In genomic region chr11:15208570-15209222, GRCh38 we compare ENCODE assay signal across 8 cellular contexts.
DNase-seq lines count a peak whose midpoint lies in the region; ATAC-seq and TF ChIP-seq lines count a peak whose summit lies in the region.

No MANE protein-coding gene starts in this region.

- DNase-seq in Calu3 (peak; percentile 86), NT2/D1 (ENCODE audit: low read depth, low spot score) (peak; percentile 48), epidermal melanocyte (ENCODE audit: insufficient read length, low spot score) (peak; percentile 81), myocyte (ENCODE audit: low read depth) (peak; percentile 70)
- DNase-seq in activated CD8-positive, alpha-beta memory T cell treated with anti-CD3 and anti-CD28 coated beads, Interleukin-2, amount 50 U/mL, for 4 hours: peak; percentile 74
- peak; percentile 45 for DNase-seq in stimulated activated CD8-positive, alpha-beta memory T cell treated with anti-CD3 and anti-CD28 coated beads, Interleukin-7, amount 100 ng/mL, for 4 hours (ENCODE audit: low read depth in 2 of 2)

- BruUV-seq in Calu3 (replicated peaks; lab: Mats Ljungman, UMichigan): no TSS peak

- H3K36me3 Mint-ChIP-seq in Calu3 (ENCODE audit: insufficient read depth, unreplicated experiment): no peaks in the 10 kb centered on the region

- H3K27me3 ChIP-seq in NT2/D1 (ENCODE audit: insufficient read depth, insufficient read length): no peaks in the 10 kb centered on the region

- H3K9me3 ChIP-seq in NT2/D1 (ENCODE audit: insufficient read depth, low read length): no peaks in the 10 kb centered on the region

- peaks cover 1% of the 10 kb centered on the region for H3K4me1 Mint-ChIP-seq in Calu3 (ENCODE audit: low read depth, unreplicated experiment)

- peak; percentile 96 for ATAC-seq in GM19452 (IDR thresholded peaks at IDR 0.05; ENCODE audit: unreplicated experiment)
- ATAC-seq in HG03457 (IDR thresholded peaks at IDR 0.05; ENCODE audit: unreplicated experiment): peak; percentile 92

- H3K9me3 Mint-ChIP-seq in Calu3 (ENCODE audit: low read depth, unreplicated experiment): no peaks in the 10 kb centered on the region

- TF ChIP-seq CTCF in Calu3 (IDR thresholded peaks at IDR 0.05; ENCODE audit: unreplicated experiment): peak; percentile 92

- no peaks in the 10 kb centered on the region for H3K4me1 ChIP-seq in NT2/D1 (ENCODE audit: insufficient read depth, insufficient read length)

- intact Hi-C loops in Calu3 (cut with micrococcal nuclease; ENCODE audit: unreplicated experiment): loop anchor here (1.0 to 5.0 kb wide), 3 partner anchors 107 to 416 kb away; no protein-coding TSS in a partner anchor

- peaks cover 47% of the 10 kb centered on the region for H3K27me3 Mint-ChIP-seq in Calu3 (ENCODE audit: unreplicated experiment)

- no peaks in the 10 kb centered on the region for H3K36me3 ChIP-seq in NT2/D1 (ENCODE audit: insufficient read depth, insufficient read length, low read length)

- CTCF ChIA-PET in Calu3 (lab: Charles Lee): interaction anchor here (0.5 to 2.4 kb wide), 3 partner anchors 39 to 710 kb away, joined by 3 to 14 read pairs (median 4); no protein-coding TSS in a partner anchor

- H3K9ac ChIP-seq in NT2/D1 (ENCODE audit: insufficient read length, low read depth): no peak overlapping the region

- no peak overlapping the region for H3K4me3 ChIP-seq in NT2/D1 (ENCODE audit: insufficient read length, low read depth)

- no peak overlapping the region for H3K4me3 Mint-ChIP-seq in Calu3 (ENCODE audit: low read depth, unreplicated experiment)

- no peak overlapping the region for H3K27ac Mint-ChIP-seq in Calu3 (ENCODE audit: unreplicated experiment)
